Comparison of ENCODE assay signal across 11 cellular contexts in the genomic region with DNA sequence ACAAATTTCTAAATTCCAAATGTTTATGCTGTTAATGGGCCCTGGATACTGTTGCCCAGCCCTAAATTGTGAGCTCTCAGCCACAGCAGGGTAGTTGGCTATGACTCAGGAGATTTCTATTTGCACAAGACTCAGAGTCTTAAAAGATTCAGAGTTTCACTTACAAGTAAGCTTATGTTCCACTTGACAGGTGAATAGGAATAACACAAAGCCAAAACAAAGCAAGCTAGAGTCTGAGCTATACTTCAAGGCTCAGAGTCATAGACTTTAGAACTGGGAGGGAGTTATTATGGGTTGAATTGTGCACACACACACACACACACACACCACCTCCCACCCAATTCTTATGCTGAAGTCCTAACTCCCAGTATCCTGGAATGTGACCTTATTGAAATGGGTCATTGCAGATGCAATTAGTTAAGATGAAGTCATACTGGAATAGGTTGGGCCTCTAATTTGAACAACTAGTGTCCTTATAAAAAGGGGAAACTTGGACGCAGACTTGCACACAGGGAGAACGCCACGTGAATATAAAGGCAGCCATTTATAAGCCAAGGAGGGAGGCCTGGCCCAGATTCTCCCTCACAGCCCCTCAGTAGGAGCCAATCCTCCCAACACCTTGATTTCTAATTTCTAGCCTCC. TPM values are rescaled to one million over a fixed set of nuclear protein-coding genes. Genes with fewer than 3 reads are reported as not detected.
DNase-seq lines count a peak whose midpoint lies in the region; ATAC-seq and TF ChIP-seq lines count a peak whose summit lies in the region.
"Had no signal": no experiment of that assay in that cellular context is flagged by ENCODE, and none has a peak within 500 bp of the region (broad histone marks: within the 10 kb centered on the region; RNA-seq: fewer than 3 reads in every experiment).

No MANE protein-coding gene starts in this region.

- H3K4me1 Mint-ChIP-seq in MCF 10A (ENCODE audit: insufficient read depth, unreplicated experiment), result peaks cover 26% of the 10 kb centered on the region

- H3K4me3 ChIP-seq in breast epithelium (no peak overlapping the region), astrocyte of the cerebellum (ENCODE audit: low read depth, low read length) (no peak overlapping the region)
- no peak overlapping the region for H3K4me3 ChIP-seq in effector memory CD4-positive, alpha-beta T cell (ENCODE audit: insufficient read depth, low read depth, low read length, poor library complexity, severe bottlenecking)
- H3K4me3 ChIP-seq: thoracic aorta had no signal

- no peaks in the 10 kb centered on the region for H3K4me1 ChIP-seq in breast epithelium
- no peaks in the 10 kb centered on the region for H3K4me1 ChIP-seq in effector memory CD4-positive, alpha-beta T cell (ENCODE audit: control insufficient read depth, insufficient read depth, low read length, poor library complexity, severe bottlenecking)

- H3K9me3 Mint-ChIP-seq in MCF 10A (ENCODE audit: unreplicated experiment), result no peaks in the 10 kb centered on the region

- peak overlapping the region; percentile 76 for H3K27ac Mint-ChIP-seq in MCF 10A (ENCODE audit: low read depth, unreplicated experiment)

- no peak overlapping the region for H3K27ac ChIP-seq in breast epithelium
- peak overlapping the region; percentile 38 for H3K27ac ChIP-seq in layer of hippocampus (ENCODE audit: low read depth, low read length)
- H3K27ac ChIP-seq in effector memory CD4-positive, alpha-beta T cell (ENCODE audit: insufficient read depth, low read length, poor library complexity, severe bottlenecking), result no peak overlapping the region
- H3K27ac ChIP-seq: thoracic aorta had no signal

- H3K9me3 ChIP-seq in breast epithelium, result no peaks in the 10 kb centered on the region
- no peaks in the 10 kb centered on the region for H3K9me3 ChIP-seq in effector memory CD4-positive, alpha-beta T cell (ENCODE audit: control insufficient read depth, low read length)
- H3K9me3 ChIP-seq: thoracic aorta had no signal

- H3K27me3 ChIP-seq in breast epithelium (no peaks in the 10 kb centered on the region), layer of hippocampus (ENCODE audit: control insufficient read depth, insufficient read depth, low read length) (no peaks in the 10 kb centered on the region)
- H3K27me3 ChIP-seq in effector memory CD4-positive, alpha-beta T cell (replicated peaks; ENCODE audit: control insufficient read depth, insufficient read depth, low read length, poor library complexity, severe bottlenecking), result no peaks in the 10 kb centered on the region

- in situ Hi-C loops in astrocyte of the cerebellum (cut with HindIII; ENCODE audit: low sequenced_read_pairs), result no loop called here

- H3K36me3 Mint-ChIP-seq in MCF 10A (ENCODE audit: insufficient read depth, unreplicated experiment), result no peaks in the 10 kb centered on the region

- intact Hi-C loops in MCF 10A (cut with micrococcal nuclease) (loop anchor here (2.0 to 10.0 kb wide), 3 partner anchors 29 to 207 kb away; partner anchors contain the start of gene KLHL20), breast epithelium (cut with DNase I; ENCODE audit: low total_unique reads) (loop anchor here (5.0 kb wide), 1 partner anchor 290 kb away; no protein-coding TSS in a partner anchor), sciatic nerve (cut with DNase I) (no loop called here)

- ATAC-seq in GM19397 (IDR thresholded peaks at IDR 0.05; ENCODE audit: unreplicated experiment) (no peak), sciatic nerve (no peak), GM21390 (IDR thresholded peaks at IDR 0.05; ENCODE audit: unreplicated experiment) (no peak)

- no peak for TF ChIP-seq POLR2A in breast epithelium (IDR thresholded peaks at IDR 0.05)

- CTCF ChIA-PET in MCF 10A (lab: Yijun Ruan, JAX), result interaction anchor here (0.5 to 3.5 kb wide), 13 partner anchors 17 to 485 kb away, joined by 3 to 26 read pairs (median 3); partner anchors contain the start of gene KLHL20

- no peaks in the 10 kb centered on the region for H3K36me3 ChIP-seq in breast epithelium
- H3K36me3 ChIP-seq in effector memory CD4-positive, alpha-beta T cell (ENCODE audit: control insufficient read depth, insufficient read depth, low read length), result no peaks in the 10 kb centered on the region
- H3K36me3 ChIP-seq: thoracic aorta had no signal

- POLR2A ChIA-PET in MCF 10A (lab: Yijun Ruan, JAX), result interaction anchor here (0.9 to 7.8 kb wide), 12 partner anchors 10 to 317 kb away, joined by 3 to 77 read pairs (median 6); partner anchors contain the start of genes CENPL, DARS2, KLHL20 and PRDX6

- BruUV-seq in MCF 10A (replicated peaks; lab: Mats Ljungman, UMichigan), result no TSS peak

- peak; percentile 72 for DNase-seq in MCF 10A (ENCODE audit: unreplicated experiment)
- DNase-seq in breast epithelium (ENCODE audit: low spot score in 2 of 2), result no peak
- peak; percentile 83 for DNase-seq in astrocyte of the cerebellum (ENCODE audit: low read depth)
- DNase-seq in effector memory CD4-positive, alpha-beta T cell, result no peak
- no peak for DNase-seq in sciatic nerve (ENCODE audit: low spot score)
- DNase-seq: MV-4-11, posterior cingulate gyrus had no signal

- TF ChIP-seq CTCF in MCF 10A (IDR thresholded peaks at IDR 0.05; ENCODE audit: unreplicated experiment), result no peak
- no peak for TF ChIP-seq CTCF in breast epithelium (IDR thresholded peaks at IDR 0.05)
- TF ChIP-seq CTCF in astrocyte of the cerebellum (IDR thresholded peaks at IDR 0.05; ENCODE audit: low read depth, low read length, missing control alignments), result no peak

- no peaks in the 10 kb centered on the region for H3K27me3 Mint-ChIP-seq in MCF 10A (ENCODE audit: insufficient read depth, unreplicated experiment)

- peak overlapping the region; percentile 24 for H3K4me3 Mint-ChIP-seq in MCF 10A (ENCODE audit: unreplicated experiment)

RNA-seq across cellular contexts. Expression of gene PRDX6, which starts 30.2 kb away (rescaled TPM):
- total RNA-seq in MCF 10A (2022) (502 and 563 TPM in 2 replicates), breast epithelium (100 to 1,000 TPM; 250 to 691 (median 267) TPM), sciatic nerve (184 TPM)

Comparison
In these comparisons a context has a peak if more than half of its experiments do, and no peak if none do; other contexts are left out.
1. DNase-seq: peak in MCF 10A (single experiment) and astrocyte of the cerebellum (single experiment); none in breast epithelium (0 of 2), effector memory CD4-positive, alpha-beta T cell (0 of 3) and sciatic nerve (single experiment).